16 cellular contexts compared by ENCODE assay signal in genomic region chrX:65502618-65503017, GRCh38. TPM values are rescaled to one million over a fixed set of nuclear protein-coding genes. Genes with fewer than 3 reads are reported as not detected.
DNase-seq lines count a peak whose midpoint lies in the region; ATAC-seq and TF ChIP-seq lines count a peak whose summit lies in the region.
"Had no signal": no experiment of that assay in that cellular context is flagged by ENCODE, and none has a peak within 500 bp of the region (broad histone marks: within the 10 kb centered on the region; RNA-seq: fewer than 3 reads in every experiment).

No MANE protein-coding gene starts in this region.

- no peaks in the 10 kb centered on the region for H3K9me3 Mint-ChIP-seq in activated CD8-positive, alpha-beta T cell treated with anti-CD3 and anti-CD28 coated beads, Interleukin-2, amount 10 ng/mL, durations not matched to agents 7 days and 5 days (ENCODE audit: insufficient read depth)
- no peaks in the 10 kb centered on the region for H3K9me3 Mint-ChIP-seq in CD4-positive, alpha-beta memory T cell
- H3K9me3 Mint-ChIP-seq: CD8-positive, alpha-beta memory T cell; GM23338 had no signal

- no peak for ATAC-seq in activated CD8-positive, alpha-beta T cell treated with anti-CD3 and anti-CD28 coated beads, Interleukin-2, amount 10 ng/mL, durations not matched to agents 7 days and 5 days
- ATAC-seq: GM23338 had no signal

- POLR2A ChIA-PET in activated CD8-positive, alpha-beta T cell treated with anti-CD3 and anti-CD28 coated beads, Interleukin-2, amount 10 ng/mL, durations not matched to agents 7 days and 5 days (lab: Charles Lee) = no interaction called here
- POLR2A ChIA-PET in CD4-positive, alpha-beta memory T cell (lab: Charles Lee; ENCODE audit: partially characterized antibody) = no interaction called here

- peaks cover 3% of the 10 kb centered on the region for H3K36me3 Mint-ChIP-seq in activated CD8-positive, alpha-beta T cell treated with anti-CD3 and anti-CD28 coated beads, Interleukin-2, amount 10 ng/mL, durations not matched to agents 7 days and 5 days (ENCODE audit: low read depth)
- H3K36me3 Mint-ChIP-seq in CD4-positive, alpha-beta memory T cell = peaks cover 0 to 2% of the 10 kb centered on the region in 2 donors

- DNase-seq in EL (peak; percentile 37), MG63 (peak; percentile 13), glomerular visceral epithelial cell (ENCODE audit: extremely low spot score) (peak; percentile 27), iPS-NIHi11 (ENCODE audit: low spot score) (no peak), GM13977 (ENCODE audit: low spot score) (no peak)
- DNase-seq in activated CD8-positive, alpha-beta T cell treated with anti-CD3 and anti-CD28 coated beads, Interleukin-2, amount 10 ng/mL, durations not matched to agents 7 days and 5 days = no peak
- DNase-seq in CD4-positive, alpha-beta memory T cell = no peak
- DNase-seq: Caco-2; CD8-positive, alpha-beta memory T cell; DND-41; H7; IMR-90; KBM-7 had no signal

- intact Hi-C loops in CD4-positive, alpha-beta memory T cell (cut with micrococcal nuclease) = no loop called here

- no peaks in the 10 kb centered on the region for H3K4me1 Mint-ChIP-seq in activated CD8-positive, alpha-beta T cell treated with anti-CD3 and anti-CD28 coated beads, Interleukin-2, amount 10 ng/mL, durations not matched to agents 7 days and 5 days (ENCODE audit: low read depth)
- no peaks in the 10 kb centered on the region for H3K4me1 Mint-ChIP-seq in CD4-positive, alpha-beta memory T cell
- H3K4me1 Mint-ChIP-seq: CD14-positive monocyte; CD8-positive, alpha-beta memory T cell had no signal

- no peaks in the 10 kb centered on the region for H3K27me3 ChIP-seq in MG63
- no peaks in the 10 kb centered on the region for H3K27me3 ChIP-seq in CD4-positive, alpha-beta memory T cell (ENCODE audit: insufficient read depth, low read length)

- no peaks in the 10 kb centered on the region for H3K36me3 ChIP-seq in MG63
- no peaks in the 10 kb centered on the region for H3K36me3 ChIP-seq in CD4-positive, alpha-beta memory T cell (ENCODE audit: insufficient read depth, low read length)

- H3K27ac Mint-ChIP-seq in activated CD8-positive, alpha-beta T cell treated with anti-CD3 and anti-CD28 coated beads, Interleukin-2, amount 10 ng/mL, durations not matched to agents 7 days and 5 days = no peak overlapping the region
- no peak overlapping the region for H3K27ac Mint-ChIP-seq in CD4-positive, alpha-beta memory T cell
- H3K27ac Mint-ChIP-seq: CD14-positive monocyte; CD8-positive, alpha-beta memory T cell; GM23338 had no signal

- H3K4me3 Mint-ChIP-seq in activated CD8-positive, alpha-beta T cell treated with anti-CD3 and anti-CD28 coated beads, Interleukin-2, amount 10 ng/mL, durations not matched to agents 7 days and 5 days = no peak overlapping the region
- H3K4me3 Mint-ChIP-seq in CD4-positive, alpha-beta memory T cell = no peak overlapping the region
- H3K4me3 Mint-ChIP-seq: CD14-positive monocyte; CD8-positive, alpha-beta memory T cell; GM23338 had no signal

- no peaks in the 10 kb centered on the region for H3K27me3 Mint-ChIP-seq in activated CD8-positive, alpha-beta T cell treated with anti-CD3 and anti-CD28 coated beads, Interleukin-2, amount 10 ng/mL, durations not matched to agents 7 days and 5 days (ENCODE audit: low read depth)
- H3K27me3 Mint-ChIP-seq in CD4-positive, alpha-beta memory T cell = no peaks in the 10 kb centered on the region

- H3K9me3 ChIP-seq in MG63 = no peaks in the 10 kb centered on the region
- H3K9me3 ChIP-seq in CD4-positive, alpha-beta memory T cell (ENCODE audit: control insufficient read depth in 1 of 2, low read length in 2 of 2) = no peaks in the 10 kb centered on the region
- H3K9me3 ChIP-seq: Caco-2 had no signal

- H3K4me3 ChIP-seq in MG63 = no peak overlapping the region
- H3K4me3 ChIP-seq in CD4-positive, alpha-beta memory T cell (ENCODE audit: low read length in 2 of 2) = no peak overlapping the region
- H3K4me3 ChIP-seq: GM23338 had no signal

- H3K4me1 ChIP-seq in CD4-positive, alpha-beta memory T cell (ENCODE audit: insufficient read depth, low read length) = no peaks in the 10 kb centered on the region
- H3K4me1 ChIP-seq: Caco-2 had no signal

- CTCF ChIA-PET in activated CD8-positive, alpha-beta T cell treated with anti-CD3 and anti-CD28 coated beads, Interleukin-2, amount 10 ng/mL, durations not matched to agents 7 days and 5 days (lab: Charles Lee) = no interaction called here
- CTCF ChIA-PET in CD4-positive, alpha-beta memory T cell (lab: Charles Lee; ENCODE audit: partially characterized antibody) = no interaction called here

- TF ChIP-seq CTCF in GM13977 (IDR thresholded peaks at IDR 0.05; ENCODE audit: extremely low read depth, insufficient read depth, missing control alignments) = no peak

- in situ Hi-C loops in GM13977 (cut with MboI; ENCODE audit: low pct_unique_long_range_greater_than_20kb, low sequenced_read_pairs, unreplicated experiment) = no loop called here

- H3K27ac ChIP-seq in CD4-positive, alpha-beta memory T cell (ENCODE audit: low read depth, low read length) = no peak overlapping the region
- H3K27ac ChIP-seq: HL-60 had no signal

RNA-seq across cellular contexts. Expression of gene LAS1L, which starts 32.0 kb away (rescaled TPM):
- total RNA-seq in MG63 (2014; rRNA removed; shearing (Covaris generic); ENCODE audit: low replicate concordance) = 47.6 and 51.8 TPM in 2 replicates
- total RNA-seq in activated CD8-positive, alpha-beta T cell treated with anti-CD3 and anti-CD28 coated beads, Interleukin-2, amount 10 ng/mL, durations not matched to agents 7 days and 5 days = 10 to 100 TPM; 50.6 to 51.4 TPM
- total RNA-seq in CD4-positive, alpha-beta memory T cell = 10 to 100 TPM; 38.5 to 41.6 TPM
- polyA plus RNA-seq in CD4-positive, alpha-beta memory T cell = 10 to 100 TPM; 39.7 to 51.7 TPM

Comparison
In these comparisons a context has a peak if more than half of its experiments do, and no peak if none do; other contexts are left out.
1. DNase-seq: peak in EL (single experiment), MG63 (single experiment) and glomerular visceral epithelial cell (single experiment); none in activated CD8-positive, alpha-beta T cell treated with anti-CD3 and anti-CD28 coated beads, Interleukin-2, amount 10 ng/mL, durations not matched to agents 7 days and 5 days (single experiment), CD4-positive, alpha-beta memory T cell (0 of 5), iPS-NIHi11 (single experiment) and GM13977 (single experiment).